Comparison of ENCODE assay signal across 1 cellular context in genomic region chr5:5494489-5495402, GRCh38.
TF ChIP-seq lines count a peak whose summit lies in the region.

No MANE protein-coding gene starts in this region.

TF ChIP-seq in K562, 482 proteins besides CTCF, POLR2A, EP300 and RAD21 (continued from another document):
- TF ChIP-seq ZNF280A (IDR thresholded peaks at IDR 0.05; ENCODE audit: low read depth, partially characterized antibody): no peak
- no peak for TF ChIP-seq ZBTB17 (CRISPR knock-in tag; IDR thresholded peaks at IDR 0.05)
- peak; percentile 81 for TF ChIP-seq NFIC (IDR thresholded peaks at IDR 0.05)
- TF ChIP-seq STAT5B (CRISPR knock-in tag; IDR thresholded peaks at IDR 0.05): no peak
